ENCODE assay signal across 2 cellular contexts in genomic region chr22:16651217-16651616, GRCh38.
A peak's percentile ranks its signal among the peaks of the same experiment; 100 is the strongest.
TF ChIP-seq lines count a peak whose summit lies in the region.

No MANE protein-coding gene starts in this region.

TF ChIP-seq in GM23338, 12 proteins besides CTCF, POLR2A, EP300 and RAD21:
- TF ChIP-seq EZH2phosphoT487 (IDR thresholded peaks at IDR 0.05; ENCODE audit: unreplicated experiment), result no peak
- TF ChIP-seq ZNF114 (CRISPR knock-in tag; IDR thresholded peaks at IDR 0.05), result no peak
- TF ChIP-seq, protein P1, sequence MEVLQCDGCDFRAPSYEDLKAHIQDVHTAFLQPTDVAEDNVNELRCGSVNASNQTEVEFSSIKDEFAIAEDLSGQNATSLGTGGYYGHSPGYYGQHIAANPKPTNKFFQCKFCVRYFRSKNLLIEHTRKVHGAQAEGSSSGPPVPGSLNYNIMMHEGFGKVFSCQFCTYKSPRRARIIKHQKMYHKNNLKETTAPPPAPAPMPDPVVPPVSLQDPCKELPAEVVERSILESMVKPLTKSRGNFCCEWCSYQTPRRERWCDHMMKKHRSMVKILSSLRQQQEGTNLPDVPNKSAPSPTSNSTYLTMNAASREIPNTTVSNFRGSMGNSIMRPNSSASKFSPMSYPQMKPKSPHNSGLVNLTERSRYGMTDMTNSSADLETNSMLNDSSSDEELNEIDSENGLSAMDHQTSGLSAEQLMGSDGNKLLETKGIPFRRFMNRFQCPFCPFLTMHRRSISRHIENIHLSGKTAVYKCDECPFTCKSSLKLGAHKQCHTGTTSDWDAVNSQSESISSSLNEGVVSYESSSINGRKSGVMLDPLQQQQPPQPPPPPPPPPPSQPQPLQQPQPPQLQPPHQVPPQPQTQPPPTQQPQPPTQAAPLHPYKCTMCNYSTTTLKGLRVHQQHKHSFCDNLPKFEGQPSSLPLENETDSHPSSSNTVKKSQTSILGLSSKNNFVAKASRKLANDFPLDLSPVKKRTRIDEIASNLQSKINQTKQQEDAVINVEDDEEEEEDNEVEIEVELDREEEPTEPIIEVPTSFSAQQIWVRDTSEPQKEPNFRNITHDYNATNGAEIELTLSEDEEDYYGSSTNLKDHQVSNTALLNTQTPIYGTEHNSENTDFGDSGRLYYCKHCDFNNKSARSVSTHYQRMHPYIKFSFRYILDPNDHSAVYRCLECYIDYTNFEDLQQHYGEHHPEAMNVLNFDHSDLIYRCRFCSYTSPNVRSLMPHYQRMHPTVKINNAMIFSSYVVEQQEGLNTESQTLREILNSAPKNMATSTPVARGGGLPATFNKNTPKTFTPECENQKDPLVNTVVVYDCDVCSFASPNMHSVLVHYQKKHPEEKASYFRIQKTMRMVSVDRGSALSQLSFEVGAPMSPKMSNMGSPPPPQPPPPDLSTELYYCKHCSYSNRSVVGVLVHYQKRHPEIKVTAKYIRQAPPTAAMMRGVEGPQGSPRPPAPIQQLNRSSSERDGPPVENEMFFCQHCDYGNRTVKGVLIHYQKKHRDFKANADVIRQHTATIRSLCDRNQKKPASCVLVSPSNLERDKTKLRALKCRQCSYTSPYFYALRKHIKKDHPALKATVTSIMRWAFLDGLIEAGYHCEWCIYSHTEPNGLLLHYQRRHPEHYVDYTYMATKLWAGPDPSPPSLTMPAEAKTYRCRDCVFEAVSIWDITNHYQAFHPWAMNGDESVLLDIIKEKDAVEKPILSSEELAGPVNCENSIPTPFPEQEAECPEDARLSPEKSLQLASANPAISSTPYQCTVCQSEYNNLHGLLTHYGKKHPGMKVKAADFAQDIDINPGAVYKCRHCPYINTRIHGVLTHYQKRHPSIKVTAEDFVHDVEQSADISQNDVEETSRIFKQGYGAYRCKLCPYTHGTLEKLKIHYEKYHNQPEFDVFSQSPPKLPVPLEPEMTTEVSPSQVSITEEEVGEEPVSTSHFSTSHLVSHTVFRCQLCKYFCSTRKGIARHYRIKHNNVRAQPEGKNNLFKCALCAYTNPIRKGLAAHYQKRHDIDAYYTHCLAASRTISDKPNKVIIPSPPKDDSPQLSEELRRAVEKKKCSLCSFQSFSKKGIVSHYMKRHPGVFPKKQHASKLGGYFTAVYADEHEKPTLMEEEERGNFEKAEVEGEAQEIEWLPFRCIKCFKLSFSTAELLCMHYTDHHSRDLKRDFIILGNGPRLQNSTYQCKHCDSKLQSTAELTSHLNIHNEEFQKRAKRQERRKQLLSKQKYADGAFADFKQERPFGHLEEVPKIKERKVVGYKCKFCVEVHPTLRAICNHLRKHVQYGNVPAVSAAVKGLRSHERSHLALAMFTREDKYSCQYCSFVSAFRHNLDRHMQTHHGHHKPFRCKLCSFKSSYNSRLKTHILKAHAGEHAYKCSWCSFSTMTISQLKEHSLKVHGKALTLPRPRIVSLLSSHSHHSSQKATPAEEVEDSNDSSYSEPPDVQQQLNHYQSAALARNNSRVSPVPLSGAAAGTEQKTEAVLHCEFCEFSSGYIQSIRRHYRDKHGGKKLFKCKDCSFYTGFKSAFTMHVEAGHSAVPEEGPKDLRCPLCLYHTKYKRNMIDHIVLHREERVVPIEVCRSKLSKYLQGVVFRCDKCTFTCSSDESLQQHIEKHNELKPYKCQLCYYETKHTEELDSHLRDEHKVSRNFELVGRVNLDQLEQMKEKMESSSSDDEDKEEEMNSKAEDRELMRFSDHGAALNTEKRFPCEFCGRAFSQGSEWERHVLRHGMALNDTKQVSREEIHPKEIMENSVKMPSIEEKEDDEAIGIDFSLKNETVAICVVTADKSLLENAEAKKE (CRISPR knock-in tag; IDR thresholded peaks at IDR 0.05), result no peak
- TF ChIP-seq EZH2 (IDR thresholded peaks at IDR 0.05; ENCODE audit: low read depth, unreplicated experiment), result no peak
- TF ChIP-seq, protein P2, sequence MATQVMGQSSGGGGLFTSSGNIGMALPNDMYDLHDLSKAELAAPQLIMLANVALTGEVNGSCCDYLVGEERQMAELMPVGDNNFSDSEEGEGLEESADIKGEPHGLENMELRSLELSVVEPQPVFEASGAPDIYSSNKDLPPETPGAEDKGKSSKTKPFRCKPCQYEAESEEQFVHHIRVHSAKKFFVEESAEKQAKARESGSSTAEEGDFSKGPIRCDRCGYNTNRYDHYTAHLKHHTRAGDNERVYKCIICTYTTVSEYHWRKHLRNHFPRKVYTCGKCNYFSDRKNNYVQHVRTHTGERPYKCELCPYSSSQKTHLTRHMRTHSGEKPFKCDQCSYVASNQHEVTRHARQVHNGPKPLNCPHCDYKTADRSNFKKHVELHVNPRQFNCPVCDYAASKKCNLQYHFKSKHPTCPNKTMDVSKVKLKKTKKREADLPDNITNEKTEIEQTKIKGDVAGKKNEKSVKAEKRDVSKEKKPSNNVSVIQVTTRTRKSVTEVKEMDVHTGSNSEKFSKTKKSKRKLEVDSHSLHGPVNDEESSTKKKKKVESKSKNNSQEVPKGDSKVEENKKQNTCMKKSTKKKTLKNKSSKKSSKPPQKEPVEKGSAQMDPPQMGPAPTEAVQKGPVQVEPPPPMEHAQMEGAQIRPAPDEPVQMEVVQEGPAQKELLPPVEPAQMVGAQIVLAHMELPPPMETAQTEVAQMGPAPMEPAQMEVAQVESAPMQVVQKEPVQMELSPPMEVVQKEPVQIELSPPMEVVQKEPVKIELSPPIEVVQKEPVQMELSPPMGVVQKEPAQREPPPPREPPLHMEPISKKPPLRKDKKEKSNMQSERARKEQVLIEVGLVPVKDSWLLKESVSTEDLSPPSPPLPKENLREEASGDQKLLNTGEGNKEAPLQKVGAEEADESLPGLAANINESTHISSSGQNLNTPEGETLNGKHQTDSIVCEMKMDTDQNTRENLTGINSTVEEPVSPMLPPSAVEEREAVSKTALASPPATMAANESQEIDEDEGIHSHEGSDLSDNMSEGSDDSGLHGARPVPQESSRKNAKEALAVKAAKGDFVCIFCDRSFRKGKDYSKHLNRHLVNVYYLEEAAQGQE (IDR thresholded peaks at IDR 0.05; ENCODE audit: unreplicated experiment), result no peak
- TF ChIP-seq, protein P3, sequence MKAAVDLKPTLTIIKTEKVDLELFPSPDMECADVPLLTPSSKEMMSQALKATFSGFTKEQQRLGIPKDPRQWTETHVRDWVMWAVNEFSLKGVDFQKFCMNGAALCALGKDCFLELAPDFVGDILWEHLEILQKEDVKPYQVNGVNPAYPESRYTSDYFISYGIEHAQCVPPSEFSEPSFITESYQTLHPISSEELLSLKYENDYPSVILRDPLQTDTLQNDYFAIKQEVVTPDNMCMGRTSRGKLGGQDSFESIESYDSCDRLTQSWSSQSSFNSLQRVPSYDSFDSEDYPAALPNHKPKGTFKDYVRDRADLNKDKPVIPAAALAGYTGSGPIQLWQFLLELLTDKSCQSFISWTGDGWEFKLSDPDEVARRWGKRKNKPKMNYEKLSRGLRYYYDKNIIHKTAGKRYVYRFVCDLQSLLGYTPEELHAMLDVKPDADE (IDR thresholded peaks at IDR 0.05), result no peak
- TF ChIP-seq NANOG (IDR thresholded peaks at IDR 0.05; ENCODE audit: borderline replicate concordance), result no peak
TF ChIP-seq in GM23338: peak in this region for 0.

TF ChIP-seq in K562, 482 proteins besides CTCF, POLR2A, EP300 and RAD21:
- TF ChIP-seq MYNN (IDR thresholded peaks at IDR 0.05) (0 out of 2 replicates have a peak, but pooled peaks have one; percentile 26), MYNN (CRISPR knock-in tag; IDR thresholded peaks at IDR 0.05) (no peak), CBX5 (IDR thresholded peaks at IDR 0.05; ENCODE audit: borderline replicate concordance, low read depth) (peak; percentile 96), CHD2 (IDR thresholded peaks at IDR 0.05; ENCODE audit: low read depth, low read length) (0 out of 2 replicates have a peak, but pooled peaks have one; percentile 23), RCOR1 (IDR thresholded peaks at IDR 0.05; ENCODE audit: borderline replicate concordance in 1 of 2, low read depth in 2 of 2, low read length in 2 of 2) (0 out of 4 replicates have a peak, but pooled peaks of 1 of the 2 experiments have one; percentile 27), MTA3 (IDR thresholded peaks at IDR 0.05; ENCODE audit: borderline replicate concordance) (0 out of 2 replicates have a peak, but pooled peaks have one; percentile 58), SOX6 (IDR thresholded peaks at IDR 0.05) (peak; percentile 24; the same call in 1 of the 2 replicates), TEAD1 (CRISPR knock-in tag; IDR thresholded peaks at IDR 0.05) (no peak), POLR2B (IDR thresholded peaks at IDR 0.05; ENCODE audit: low read depth, partially characterized antibody) (peak; percentile 26), ZNF436 (CRISPR knock-in tag; IDR thresholded peaks at IDR 0.05) (no peak), ZEB2 (IDR thresholded peaks at IDR 0.05) (no peak), NR2C2 (CRISPR knock-in tag; IDR thresholded peaks at IDR 0.05) (no peak), NR2C2 (tag; IDR thresholded peaks at IDR 0.05) (no peak), POLR2AphosphoS2 (IDR thresholded peaks at IDR 0.05; ENCODE audit: low read length) (peak; percentile 48; the same call in 1 of the 2 replicates), SMC3 (conservative IDR thresholded peaks at IDR 0.05; ENCODE audit: insufficient read depth, low read depth, low read length) (0 out of 2 replicates have a peak, but pooled peaks have one; percentile 3), CBX1 (IDR thresholded peaks at IDR 0.05; ENCODE audit: low read depth) (peak; percentile 89; the same call in 1 of the 2 replicates), CBX3 (IDR thresholded peaks at IDR 0.05; ENCODE audit: borderline replicate concordance in 1 of 2, low read length in 2 of 2) (peak; percentile 17 to 93), ZNF217 (CRISPR knock-in tag; IDR thresholded peaks at IDR 0.05) (no peak), ZFX (CRISPR knock-in tag; IDR thresholded peaks at IDR 0.05) (0 out of 2 replicates have a peak, but pooled peaks have one; percentile 12), SAFB (IDR thresholded peaks at IDR 0.05; ENCODE audit: borderline replicate concordance, low read depth, low read length) (no peak), ZNF280A (IDR thresholded peaks at IDR 0.05; ENCODE audit: low read depth, partially characterized antibody) (peak; percentile 62), SIN3B (IDR thresholded peaks at IDR 0.05; ENCODE audit: low read depth) (no peak), EHMT2 (IDR thresholded peaks at IDR 0.05) (peak; percentile 25; the same call in 1 of the 2 replicates), RB1 (IDR thresholded peaks at IDR 0.05; ENCODE audit: low read depth) (0 out of 2 replicates have a peak, but pooled peaks have one; percentile 12), HCFC1 (IDR thresholded peaks at IDR 0.05; ENCODE audit: low read depth, low read length) (0 out of 2 replicates have a peak, but pooled peaks have one; percentile 32), TOE1 (IDR thresholded peaks at IDR 0.05; ENCODE audit: borderline replicate concordance) (no peak), TOE1 (CRISPR knock-in tag; IDR thresholded peaks at IDR 0.05; ENCODE audit: borderline replicate concordance, low read depth) (no peak), TRIM28 (IDR thresholded peaks at IDR 0.05) (peak; percentile 98), XRCC3 (IDR thresholded peaks at IDR 0.05) (peak; percentile 79; the same call in 1 of the 2 replicates), PRPF4 (IDR thresholded peaks at IDR 0.05; ENCODE audit: insufficient read depth, low read depth, low read length, poor library complexity, severe bottlenecking) (no peak), TRIM24 (IDR thresholded peaks at IDR 0.05) (peak in 1 of 2 experiments; percentile 40; a peak in 1 of 4 replicates)
- TF ChIP-seq, protein P4, sequence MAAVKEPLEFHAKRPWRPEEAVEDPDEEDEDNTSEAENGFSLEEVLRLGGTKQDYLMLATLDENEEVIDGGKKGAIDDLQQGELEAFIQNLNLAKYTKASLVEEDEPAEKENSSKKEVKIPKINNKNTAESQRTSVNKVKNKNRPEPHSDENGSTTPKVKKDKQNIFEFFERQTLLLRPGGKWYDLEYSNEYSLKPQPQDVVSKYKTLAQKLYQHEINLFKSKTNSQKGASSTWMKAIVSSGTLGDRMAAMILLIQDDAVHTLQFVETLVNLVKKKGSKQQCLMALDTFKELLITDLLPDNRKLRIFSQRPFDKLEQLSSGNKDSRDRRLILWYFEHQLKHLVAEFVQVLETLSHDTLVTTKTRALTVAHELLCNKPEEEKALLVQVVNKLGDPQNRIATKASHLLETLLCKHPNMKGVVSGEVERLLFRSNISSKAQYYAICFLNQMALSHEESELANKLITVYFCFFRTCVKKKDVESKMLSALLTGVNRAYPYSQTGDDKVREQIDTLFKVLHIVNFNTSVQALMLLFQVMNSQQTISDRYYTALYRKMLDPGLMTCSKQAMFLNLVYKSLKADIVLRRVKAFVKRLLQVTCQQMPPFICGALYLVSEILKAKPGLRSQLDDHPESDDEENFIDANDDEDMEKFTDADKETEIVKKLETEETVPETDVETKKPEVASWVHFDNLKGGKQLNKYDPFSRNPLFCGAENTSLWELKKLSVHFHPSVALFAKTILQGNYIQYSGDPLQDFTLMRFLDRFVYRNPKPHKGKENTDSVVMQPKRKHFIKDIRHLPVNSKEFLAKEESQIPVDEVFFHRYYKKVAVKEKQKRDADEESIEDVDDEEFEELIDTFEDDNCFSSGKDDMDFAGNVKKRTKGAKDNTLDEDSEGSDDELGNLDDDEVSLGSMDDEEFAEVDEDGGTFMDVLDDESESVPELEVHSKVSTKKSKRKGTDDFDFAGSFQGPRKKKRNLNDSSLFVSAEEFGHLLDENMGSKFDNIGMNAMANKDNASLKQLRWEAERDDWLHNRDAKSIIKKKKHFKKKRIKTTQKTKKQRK (IDR thresholded peaks at IDR 0.05; ENCODE audit: borderline replicate concordance, low read depth, low read length), result peak; percentile 23; the same call in 1 of the 2 replicates
- TF ChIP-seq, protein P5, sequence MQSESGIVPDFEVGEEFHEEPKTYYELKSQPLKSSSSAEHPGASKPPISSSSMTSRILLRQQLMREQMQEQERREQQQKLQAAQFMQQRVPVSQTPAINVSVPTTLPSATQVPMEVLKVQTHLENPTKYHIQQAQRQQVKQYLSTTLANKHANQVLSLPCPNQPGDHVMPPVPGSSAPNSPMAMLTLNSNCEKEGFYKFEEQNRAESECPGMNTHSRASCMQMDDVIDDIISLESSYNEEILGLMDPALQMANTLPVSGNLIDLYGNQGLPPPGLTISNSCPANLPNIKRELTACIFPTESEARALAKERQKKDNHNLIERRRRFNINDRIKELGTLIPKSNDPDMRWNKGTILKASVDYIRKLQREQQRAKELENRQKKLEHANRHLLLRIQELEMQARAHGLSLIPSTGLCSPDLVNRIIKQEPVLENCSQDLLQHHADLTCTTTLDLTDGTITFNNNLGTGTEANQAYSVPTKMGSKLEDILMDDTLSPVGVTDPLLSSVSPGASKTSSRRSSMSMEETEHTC (IDR thresholded peaks at IDR 0.05), result no peak
- TF ChIP-seq, protein P6, sequence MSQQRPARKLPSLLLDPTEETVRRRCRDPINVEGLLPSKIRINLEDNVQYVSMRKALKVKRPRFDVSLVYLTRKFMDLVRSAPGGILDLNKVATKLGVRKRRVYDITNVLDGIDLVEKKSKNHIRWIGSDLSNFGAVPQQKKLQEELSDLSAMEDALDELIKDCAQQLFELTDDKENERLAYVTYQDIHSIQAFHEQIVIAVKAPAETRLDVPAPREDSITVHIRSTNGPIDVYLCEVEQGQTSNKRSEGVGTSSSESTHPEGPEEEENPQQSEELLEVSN (IDR thresholded peaks at IDR 0.05; ENCODE audit: borderline replicate concordance in 1 of 2, extremely low read depth in 1 of 2, insufficient read depth in 1 of 2, insufficient read length in 1 of 2, low read depth in 1 of 2, low read length in 1 of 2, poor library complexity in 1 of 2, severe bottlenecking in 1 of 2), result peak in 1 of 2 experiments; percentile 32
